Comparison of ENCODE assay signal across 26 cellular contexts in genomic region chr18:75824661-75825060, GRCh38.
"Had no signal": no experiment of that assay in that cellular context is flagged by ENCODE, and none has a peak within 500 bp of the region (broad histone marks: within the 10 kb centered on the region; RNA-seq: fewer than 3 reads in every experiment).

No MANE protein-coding gene starts in this region.

- H3K4me3 Mint-ChIP-seq: effector memory CD8-positive, alpha-beta T cell; naive thymus-derived CD4-positive, alpha-beta T cell; nephron; neural progenitor cell; stimulated activated naive CD8-positive, alpha-beta T cell treated with anti-CD3 and anti-CD28 coated beads, Interleukin-15, amount 100 ng/mL, for 72 hours; type B pancreatic cell had no signal

- H3K27ac Mint-ChIP-seq: effector memory CD8-positive, alpha-beta T cell; naive thymus-derived CD4-positive, alpha-beta T cell; nephron; stimulated activated naive CD8-positive, alpha-beta T cell treated with anti-CD3 and anti-CD28 coated beads, Interleukin-15, amount 100 ng/mL, for 72 hours; type B pancreatic cell had no signal

- DNase-seq: cortex of kidney; effector memory CD8-positive, alpha-beta T cell; heart left ventricle; left cardiac atrium; left lung; mammary epithelial cell; mesendoderm; midbrain; naive thymus-derived CD4-positive, alpha-beta T cell; stimulated activated CD4-positive, alpha-beta T cell treated with anti-CD3 and anti-CD28 coated beads, Interleukin-12 subunit alpha, Interleukin-12 subunit beta, amount 100 ng/mL, for 4 hours; stimulated activated CD4-positive, alpha-beta T cell treated with anti-CD3 and anti-CD28 coated beads, Interleukin-1b, Interleukin-23, amount 100 ng/mL, for 48 hours; stimulated activated CD4-positive, alpha-beta T cell treated with anti-CD3 and anti-CD28 coated beads, Interleukin-4, amount 100 ng/mL, for 1 hour; stimulated activated CD8-positive, alpha-beta memory T cell treated with anti-CD3 and anti-CD28 coated beads, Interleukin-4, amount 100 ng/mL, for 48 hours; stimulated activated naive CD4-positive, alpha-beta T cell; stimulated activated naive CD8-positive, alpha-beta T cell treated with anti-CD3 and anti-CD28 coated beads, Interleukin-15, amount 100 ng/mL, for 72 hours; thyroid gland had no signal

- H3K9me3 Mint-ChIP-seq: nephron, neural progenitor cell had no signal

- H3K9me3 ChIP-seq: heart left ventricle, left lung, prostate gland, right atrium auricular region, suprapubic skin, thyroid gland had no signal

- H3K36me3 ChIP-seq: heart left ventricle, left lung, neural progenitor cell, prostate gland, right atrium auricular region, suprapubic skin, thyroid gland had no signal

- H3K9ac ChIP-seq: neural progenitor cell, parathyroid adenoma had no signal

- H3K4me3 ChIP-seq: heart left ventricle, hepatocyte, left lung, neural progenitor cell, prostate gland, right atrium auricular region, smooth muscle cell, suprapubic skin, thyroid gland had no signal

- H3K27me3 Mint-ChIP-seq: effector memory CD8-positive, alpha-beta T cell had no signal

- H3K27ac ChIP-seq: heart left ventricle, left lung, neural progenitor cell, parathyroid adenoma, prostate gland, right atrium auricular region, suprapubic skin, thyroid gland had no signal

- H3K27me3 ChIP-seq: heart left ventricle, hepatocyte, left lung, neural progenitor cell, right atrium auricular region, suprapubic skin, thyroid gland had no signal

- H3K36me3 Mint-ChIP-seq: naive thymus-derived CD4-positive, alpha-beta T cell; neural progenitor cell; type B pancreatic cell had no signal

- FAIRE-seq: frontal cortex had no signal

- H3K4me1 ChIP-seq: heart left ventricle, left lung, parathyroid adenoma, prostate gland, right atrium auricular region, suprapubic skin had no signal

- H3K4me1 Mint-ChIP-seq: naive thymus-derived CD4-positive, alpha-beta T cell; stimulated activated naive CD8-positive, alpha-beta T cell treated with anti-CD3 and anti-CD28 coated beads, Interleukin-15, amount 100 ng/mL, for 72 hours had no signal
